Comparison of ENCODE assay signal across 12 cellular contexts in genomic region chr11:120512727-120513435, GRCh38. TPM values are rescaled to one million over a fixed set of nuclear protein-coding genes. Genes with fewer than 3 reads are reported as not detected.
A peak's percentile ranks its signal among the peaks of the same experiment; 100 is the strongest.
DNase-seq lines count a peak whose midpoint lies in the region; ATAC-seq and TF ChIP-seq lines count a peak whose summit lies in the region.
"Had no signal": no experiment of that assay in that cellular context is flagged by ENCODE, and none has a peak within 500 bp of the region (broad histone marks: within the 10 kb centered on the region; RNA-seq: fewer than 3 reads in every experiment).

No MANE protein-coding gene starts in this region.

- peak in 1 of 2 experiments; percentile 43 for DNase-seq in Caco-2
- DNase-seq in WTC11 (ENCODE audit: low spot score): no peak
- DNase-seq in mesenteric fat pad (ENCODE audit: low spot score): peak; percentile 83
- DNase-seq in activated T-helper 2 cell treated with anti-CD3 and anti-CD28 coated beads, Interferon-gamma antibody, Interleukin-2, Interleukin-4, amounts not matched to agents 10 μg/mL and 5 μg/mL and 100 μg/mL, durations not matched to agents 14 hours and 24 hours and 36 hours (ENCODE audit: low spot score): no peak
- DNase-seq: EL, mesendoderm, thyroid gland had no signal

- H3K4me3 Mint-ChIP-seq in Caco-2 (ENCODE audit: unreplicated experiment): peak overlapping the region; percentile 53
- H3K4me3 Mint-ChIP-seq in WTC11: peak overlapping the region; percentile 59
- H3K4me3 Mint-ChIP-seq in activated T-helper 2 cell treated with anti-CD3 and anti-CD28 coated beads, Interferon-gamma antibody, Interleukin-2, Interleukin-4, amounts not matched to agents 10 μg/mL and 5 μg/mL and 100 μg/mL, durations not matched to agents 14 hours and 24 hours and 36 hours (ENCODE audit: low read depth): no peak overlapping the region

- no peaks in the 10 kb centered on the region for H3K36me3 Mint-ChIP-seq in Caco-2 (ENCODE audit: insufficient read depth, unreplicated experiment)
- no peaks in the 10 kb centered on the region for H3K36me3 Mint-ChIP-seq in WTC11
- no peaks in the 10 kb centered on the region for H3K36me3 Mint-ChIP-seq in activated T-helper 2 cell treated with anti-CD3 and anti-CD28 coated beads, Interferon-gamma antibody, Interleukin-2, Interleukin-4, amounts not matched to agents 10 μg/mL and 5 μg/mL and 100 μg/mL, durations not matched to agents 14 hours and 24 hours and 36 hours (ENCODE audit: low read depth)

- TF ChIP-seq CTCF in 22Rv1 (IDR thresholded peaks at IDR 0.05): peak; percentile 36
- TF ChIP-seq CTCF in Caco-2 (IDR thresholded peaks at IDR 0.05; ENCODE audit: insufficient read depth in 1 of 2, low read depth in 1 of 2, low read length in 1 of 2, severe bottlenecking in 1 of 2, unreplicated experiment in 1 of 2): no peak
- TF ChIP-seq CTCF in WTC11 (IDR thresholded peaks at IDR 0.05): no peak

- H3K9me3 ChIP-seq in Caco-2: no peaks in the 10 kb centered on the region
- H3K9me3 ChIP-seq: thyroid gland had no signal

- no TSS peak for BruUV-seq in Caco-2 (replicated peaks; lab: Mats Ljungman, UMichigan)

- H3K4me1 ChIP-seq in Caco-2: peaks cover 15% of the 10 kb centered on the region

- no peak overlapping the region for H3K27ac ChIP-seq in 22Rv1
- H3K27ac ChIP-seq: thyroid gland had no signal

- ATAC-seq in WTC11 (no peak), GM21529 (IDR thresholded peaks at IDR 0.05; ENCODE audit: unreplicated experiment) (no peak), GM18498 (IDR thresholded peaks at IDR 0.05; ENCODE audit: unreplicated experiment) (no peak), GM18870 (IDR thresholded peaks at IDR 0.05; ENCODE audit: unreplicated experiment) (no peak)
- ATAC-seq: activated CD4-positive, CD25-positive, alpha-beta regulatory T cell treated with anti-CD3 and anti-CD28 coated beads, Interleukin-2, amount 50 U/mL, for 24 hours had no signal

- POLR2A ChIA-PET in Caco-2 (lab: Charles Lee) (no interaction called here), WTC11 (lab: Charles Lee) (no interaction called here)

- H3K27me3 Mint-ChIP-seq in Caco-2 (ENCODE audit: insufficient read depth, unreplicated experiment): peaks cover 17% of the 10 kb centered on the region
- peaks cover 25% of the 10 kb centered on the region for H3K27me3 Mint-ChIP-seq in WTC11 (ENCODE audit: low read depth)
- H3K27me3 Mint-ChIP-seq in activated T-helper 2 cell treated with anti-CD3 and anti-CD28 coated beads, Interferon-gamma antibody, Interleukin-2, Interleukin-4, amounts not matched to agents 10 μg/mL and 5 μg/mL and 100 μg/mL, durations not matched to agents 14 hours and 24 hours and 36 hours (ENCODE audit: low read depth): peaks cover 47% of the 10 kb centered on the region

- H3K4me3 ChIP-seq in Caco-2 (ENCODE audit: low read depth, low read length): no peak overlapping the region

- H3K4me1 Mint-ChIP-seq in Caco-2 (ENCODE audit: low read depth, unreplicated experiment): peaks cover 19% of the 10 kb centered on the region
- H3K4me1 Mint-ChIP-seq in WTC11: peaks cover 26% of the 10 kb centered on the region
- H3K4me1 Mint-ChIP-seq in activated T-helper 2 cell treated with anti-CD3 and anti-CD28 coated beads, Interferon-gamma antibody, Interleukin-2, Interleukin-4, amounts not matched to agents 10 μg/mL and 5 μg/mL and 100 μg/mL, durations not matched to agents 14 hours and 24 hours and 36 hours (ENCODE audit: low read depth): peaks cover 2% of the 10 kb centered on the region

- H3K27me3 ChIP-seq in Caco-2 (replicated peaks; ENCODE audit: control insufficient read depth, insufficient read depth, low read length): peaks cover 2% of the 10 kb centered on the region; the same call in 1 of the 2 replicates
- H3K27me3 ChIP-seq: thyroid gland had no signal

- CTCF ChIA-PET in Caco-2 (lab: Charles Lee) (interaction anchor here (0.6 to 4.3 kb wide), 5 partner anchors 13 to 223 kb away, joined by 3 to 75 read pairs (median 6); no protein-coding TSS in a partner anchor), WTC11 (lab: Charles Lee) (interaction anchor here (0.6 to 4.3 kb wide), 29 partner anchors 10 to 435 kb away, joined by 3 to 34 read pairs (median 4); no protein-coding TSS in a partner anchor)

- intact Hi-C loops in Caco-2 (cut with micrococcal nuclease; ENCODE audit: unreplicated experiment): no loop called here
- intact Hi-C loops in activated T-helper 2 cell treated with anti-CD3 and anti-CD28 coated beads, Interferon-gamma antibody, Interleukin-2, Interleukin-4, amounts not matched to agents 10 μg/mL and 5 μg/mL and 100 μg/mL, durations not matched to agents 14 hours and 24 hours and 36 hours (cut with micrococcal nuclease): loop anchor here (5.0 kb wide), 2 partner anchors 289 to 679 kb away; no protein-coding TSS in a partner anchor

- no peaks in the 10 kb centered on the region for H3K36me3 ChIP-seq in Caco-2 (ENCODE audit: control insufficient read depth, insufficient read depth, low read length)
- H3K36me3 ChIP-seq: thyroid gland had no signal

- H3K9me3 Mint-ChIP-seq in Caco-2 (ENCODE audit: unreplicated experiment) (no peaks in the 10 kb centered on the region), WTC11 (no peaks in the 10 kb centered on the region)
- no peaks in the 10 kb centered on the region for H3K9me3 Mint-ChIP-seq in activated T-helper 2 cell treated with anti-CD3 and anti-CD28 coated beads, Interferon-gamma antibody, Interleukin-2, Interleukin-4, amounts not matched to agents 10 μg/mL and 5 μg/mL and 100 μg/mL, durations not matched to agents 14 hours and 24 hours and 36 hours

- no peak overlapping the region for H3K27ac Mint-ChIP-seq in Caco-2 (ENCODE audit: unreplicated experiment)
- H3K27ac Mint-ChIP-seq in WTC11: no peak overlapping the region
- H3K27ac Mint-ChIP-seq in activated T-helper 2 cell treated with anti-CD3 and anti-CD28 coated beads, Interferon-gamma antibody, Interleukin-2, Interleukin-4, amounts not matched to agents 10 μg/mL and 5 μg/mL and 100 μg/mL, durations not matched to agents 14 hours and 24 hours and 36 hours: no peak overlapping the region

TF ChIP-seq in WTC11, 78 proteins besides CTCF, POLR2A, EP300 and RAD21 (continues in another document):
- TF ChIP-seq ZNF532 (CRISPR knock-in tag; IDR thresholded peaks at IDR 0.05; ENCODE audit: borderline replicate concordance) (no peak), ZNF512 (CRISPR knock-in tag; IDR thresholded peaks at IDR 0.05; ENCODE audit: borderline replicate concordance) (no peak), ZNF423 (CRISPR knock-in tag; IDR thresholded peaks at IDR 0.05) (no peak), JAZF1 (CRISPR knock-in tag; IDR thresholded peaks at IDR 0.05) (no peak), FOXJ3 (CRISPR knock-in tag; IDR thresholded peaks at IDR 0.05; ENCODE audit: borderline replicate concordance) (no peak), IRF1 (CRISPR knock-in tag; IDR thresholded peaks at IDR 0.05) (no peak), GABPB1 (CRISPR knock-in tag; IDR thresholded peaks at IDR 0.05) (no peak), EMX1 (CRISPR knock-in tag; IDR thresholded peaks at IDR 0.05) (no peak)

RNA-seq across cellular contexts. Expression of gene GRIK4, which starts 1.3 kb away (rescaled TPM):
- 2.0 and 3.6 TPM in 2 replicates for total RNA-seq in Caco-2 (2022)
- 2.9 to 3.6 TPM (median 3.3 TPM) in 3 replicates for total RNA-seq in WTC11 (2021)
- 0.10 TPM for total RNA-seq in mesenteric fat pad
- total RNA-seq in activated T-helper 2 cell treated with anti-CD3 and anti-CD28 coated beads, Interferon-gamma antibody, Interleukin-2, Interleukin-4, amounts not matched to agents 10 μg/mL and 5 μg/mL and 100 μg/mL, durations not matched to agents 14 hours and 24 hours and 36 hours: not detected in 2 replicates
